ENCODE assay signal across 17 cellular contexts in genomic region chr7:6293202-6293601, GRCh38. TPM values are rescaled to one million over a fixed set of nuclear protein-coding genes. Genes with fewer than 3 reads are reported as not detected.
DNase-seq lines count a peak whose midpoint lies in the region; FAIRE-seq and TF ChIP-seq lines count a peak whose summit lies in the region.
"Had no signal": no experiment of that assay in that cellular context is flagged by ENCODE, and none has a peak within 500 bp of the region (broad histone marks: within the 10 kb centered on the region; RNA-seq: fewer than 3 reads in every experiment).

No MANE protein-coding gene starts in this region.

- no peak overlapping the region for H3K27ac Mint-ChIP-seq in Calu3 (ENCODE audit: unreplicated experiment)
- H3K27ac Mint-ChIP-seq: B cell; CD8-positive, alpha-beta T cell; GM23338 had no signal

- no peaks in the 10 kb centered on the region for H4K20me1 ChIP-seq in BLaER1 treated with 17β-estradiol and CSF1 and Interleukin-3, amounts not matched to agents 10 nM and 100 nM
- H4K20me1 ChIP-seq in Karpas-422 (ENCODE audit: insufficient read depth, low read depth, low read length) = no peaks in the 10 kb centered on the region

- intact Hi-C loops in posterior vena cava (cut with DNase I) (no loop called here), Calu3 (cut with micrococcal nuclease; ENCODE audit: unreplicated experiment) (no loop called here)

- no peak for FAIRE-seq in frontal cortex (lab: Jason Lieb, UNC)
- FAIRE-seq: A204.1, HTR-8/SVneo had no signal

- H3K4me1 Mint-ChIP-seq in Calu3 (ENCODE audit: low read depth, unreplicated experiment) = peaks cover 16% of the 10 kb centered on the region
- H3K4me1 Mint-ChIP-seq: B cell, GM23338 had no signal

- peak; percentile 7 for DNase-seq in Karpas-422
- DNase-seq in NB4 (ENCODE audit: low read depth) = peak; percentile 74
- peak; percentile 5 for DNase-seq in posterior vena cava (ENCODE audit: low spot score)
- no peak for DNase-seq in frontal cortex (ENCODE audit: low spot score in 2 of 2)
- DNase-seq in cerebellum (ENCODE audit: low spot score) = no peak
- no peak for DNase-seq in Calu3
- DNase-seq: CD8-positive, alpha-beta T cell; COR-L47; DND-41; GDM1; H7 had no signal

- no peak overlapping the region for H3K4me3 ChIP-seq in BLaER1 treated with 17β-estradiol and CSF1 and Interleukin-3, amounts not matched to agents 10 nM and 100 nM
- H3K4me3 ChIP-seq in Karpas-422 (ENCODE audit: low read length) (no peak overlapping the region), NB4 (ENCODE audit: low read depth, low read length) (no peak overlapping the region)
- H3K4me3 ChIP-seq: GM23338 had no signal

- no peak overlapping the region for H3K9ac ChIP-seq in BLaER1 treated with 17β-estradiol and CSF1 and Interleukin-3, amounts not matched to agents 10 nM and 100 nM
- H3K9ac ChIP-seq in Karpas-422 (ENCODE audit: low read length) = no peak overlapping the region

- no peak overlapping the region for H2AFZ ChIP-seq in Karpas-422 (ENCODE audit: low read length)

- H3K27me3 Mint-ChIP-seq in Calu3 (ENCODE audit: unreplicated experiment) = no peaks in the 10 kb centered on the region

- CTCF ChIA-PET in Calu3 (lab: Charles Lee) = no interaction called here

- BruUV-seq in Calu3 (replicated peaks; lab: Mats Ljungman, UMichigan) = no TSS peak

- TF ChIP-seq CTCF in NB4 (IDR thresholded peaks at IDR 0.05; ENCODE audit: low read depth, low read length) = no peak
- TF ChIP-seq CTCF in Calu3 (IDR thresholded peaks at IDR 0.05; ENCODE audit: unreplicated experiment) = no peak

- no peak overlapping the region for H3K4me3 Mint-ChIP-seq in Calu3 (ENCODE audit: low read depth, unreplicated experiment)
- H3K4me3 Mint-ChIP-seq: B cell; CD14-positive monocyte; CD8-positive, alpha-beta T cell; GM23338 had no signal

- no peaks in the 10 kb centered on the region for H3K9me2 ChIP-seq in Karpas-422 (replicated peaks; ENCODE audit: insufficient read depth, low read length)

- H3K9me3 ChIP-seq in BLaER1 treated with 17β-estradiol and CSF1 and Interleukin-3, amounts not matched to agents 10 nM and 100 nM (replicated peaks in 1 of 11) = peaks cover 0 to 11% (median 5%) of the 10 kb centered on the region in 11 experiments; a peak in 17 of 22 replicates
- no peaks in the 10 kb centered on the region for H3K9me3 ChIP-seq in Karpas-422 (ENCODE audit: low read length)

- no peaks in the 10 kb centered on the region for H3K36me3 ChIP-seq in BLaER1 treated with 17β-estradiol and CSF1 and Interleukin-3, amounts not matched to agents 10 nM and 100 nM
- no peaks in the 10 kb centered on the region for H3K36me3 ChIP-seq in Karpas-422 (ENCODE audit: insufficient read depth, low read length)

- peaks cover 3% of the 10 kb centered on the region for H3K9me3 Mint-ChIP-seq in Calu3 (ENCODE audit: low read depth, unreplicated experiment)
- H3K9me3 Mint-ChIP-seq: CD8-positive, alpha-beta T cell had no signal

- H3K4me1 ChIP-seq in BLaER1 treated with 17β-estradiol and CSF1 and Interleukin-3, amounts not matched to agents 10 nM and 100 nM = peaks cover 24 to 52% (median 42%) of the 10 kb centered on the region in 10 experiments
- H3K4me1 ChIP-seq in Karpas-422 (ENCODE audit: low read length) = no peaks in the 10 kb centered on the region

- TF ChIP-seq POLR2A in NB4 (IDR thresholded peaks at IDR 0.05; ENCODE audit: extremely low read depth, insufficient read length) = no peak

- H3K27me3 ChIP-seq in BLaER1 treated with 17β-estradiol and CSF1 and Interleukin-3, amounts not matched to agents 10 nM and 100 nM = no peaks in the 10 kb centered on the region
- no peaks in the 10 kb centered on the region for H3K27me3 ChIP-seq in Karpas-422 (ENCODE audit: low read length)

- peak overlapping the region in 4 of 11 experiments; percentile 25 to 32 (median 30); a peak in 5 of 22 replicates for H3K27ac ChIP-seq in BLaER1 treated with 17β-estradiol and CSF1 and Interleukin-3, amounts not matched to agents 10 nM and 100 nM
- H3K27ac ChIP-seq in Karpas-422 (ENCODE audit: low read length) = no peak overlapping the region

- no peaks in the 10 kb centered on the region for H3K79me2 ChIP-seq in Karpas-422 (ENCODE audit: low read length)

- H3K36me3 Mint-ChIP-seq in Calu3 (ENCODE audit: insufficient read depth, unreplicated experiment) = no peaks in the 10 kb centered on the region
- H3K36me3 Mint-ChIP-seq: CD14-positive monocyte; CD8-positive, alpha-beta T cell had no signal

- H3K4me2 ChIP-seq in BLaER1 treated with 17β-estradiol and CSF1 and Interleukin-3, amounts not matched to agents 10 nM and 100 nM = peak overlapping the region in 10 of 11 experiments; percentile 29 to 87 (median 72); a peak in 18 of 22 replicates
- no peak overlapping the region for H3K4me2 ChIP-seq in Karpas-422 (ENCODE audit: low read depth, low read length, poor library complexity, severe bottlenecking)
- H3K4me2 ChIP-seq: GM23338 had no signal

RNA-seq across cellular contexts. Expression of gene CYTH3, which starts 20.8 kb away (rescaled TPM):
- 3.0 and 3.5 TPM in 2 replicates for total RNA-seq in Karpas-422 (2014; rRNA removed; shearing (Covaris generic); ENCODE audit: low replicate concordance)
- total RNA-seq in posterior vena cava = 10 to 100 TPM; 31.5 to 35.4 TPM
- total RNA-seq in frontal cortex = 26.9 TPM
- total RNA-seq in cerebellum = 30.1 TPM
- 47.2 and 73.4 TPM in 2 replicates for total RNA-seq in Calu3 (2022)

RNA-seq across cellular contexts. Expression of gene FAM220A, which starts 55.6 kb away (rescaled TPM):
- 24.2 and 24.8 TPM in 2 replicates for total RNA-seq in Karpas-422 (2014; rRNA removed; shearing (Covaris generic); ENCODE audit: low replicate concordance)
- total RNA-seq in posterior vena cava (10 to 100 TPM; 13.2 to 16.0 TPM), frontal cortex (47.7 TPM), cerebellum (28.9 TPM), Calu3 (2022) (25.3 and 29.7 TPM in 2 replicates)

Comparison
In these comparisons a context has a peak if more than half of its experiments do, and no peak if none do; other contexts are left out.
1. DNase-seq: peak in Karpas-422 (single experiment), NB4 (single experiment) and posterior vena cava (single experiment); none in frontal cortex (0 of 2), cerebellum (single experiment) and Calu3 (single experiment).